In genomic region chr1:230215049-230215448, GRCh38 we compare ENCODE assay signal across 8 cellular contexts.
A peak's percentile ranks its signal among the peaks of the same experiment; 100 is the strongest.
DNase-seq lines count a peak whose midpoint lies in the region; ATAC-seq and TF ChIP-seq lines count a peak whose summit lies in the region.

No MANE protein-coding gene starts in this region.

- intact Hi-C loops in lower lobe of right lung (cut with DNase I) = no loop called here

- TF ChIP-seq CTCF in 22Rv1 (IDR thresholded peaks at IDR 0.05) (peak; percentile 25; the same call in 1 of the 2 replicates), Loucy (conservative IDR thresholded peaks at IDR 0.05; ENCODE audit: low read length) (peak; percentile 32; the same call in 1 of the 2 replicates), lower lobe of right lung (IDR thresholded peaks at IDR 0.05) (peak; percentile 57)

- H3K27me3 ChIP-seq in Loucy (ENCODE audit: insufficient read depth, low read length, poor library complexity, severe bottlenecking) (no peaks in the 10 kb centered on the region), lower lobe of right lung (ENCODE audit: low read depth) (no peaks in the 10 kb centered on the region)

- H3K4me1 Mint-ChIP-seq in activated CD4-positive, alpha-beta T cell treated with anti-CD3 and anti-CD28 coated beads, Interleukin-2, amount 10 ng/mL, durations not matched to agents 7 days and 5 days = peaks cover 38% of the 10 kb centered on the region
- H3K4me1 Mint-ChIP-seq in immature natural killer cell = peaks cover 38 to 66% of the 10 kb centered on the region in 2 donors

- POLR2A ChIA-PET in activated CD4-positive, alpha-beta T cell treated with anti-CD3 and anti-CD28 coated beads, Interleukin-2, amount 10 ng/mL, durations not matched to agents 7 days and 5 days (lab: Charles Lee) = interaction anchor here (0.5 kb wide), 1 partner anchor 53 kb away, joined by 3 read pairs; no protein-coding TSS in a partner anchor

- peaks cover 87% of the 10 kb centered on the region for H3K36me3 ChIP-seq in Loucy (ENCODE audit: insufficient read depth, low read length)
- no peaks in the 10 kb centered on the region for H3K36me3 ChIP-seq in lower lobe of right lung

- H3K9me3 ChIP-seq in Loucy (ENCODE audit: insufficient read depth, low read depth, low read length) (no peaks in the 10 kb centered on the region), lower lobe of right lung (no peaks in the 10 kb centered on the region)

- H3K4me1 ChIP-seq in Loucy (ENCODE audit: insufficient read depth, low read length, poor library complexity, severe bottlenecking) = peaks cover 56% of the 10 kb centered on the region
- peaks cover 48% of the 10 kb centered on the region for H3K4me1 ChIP-seq in lower lobe of right lung

- H3K9me3 Mint-ChIP-seq in activated CD4-positive, alpha-beta T cell treated with anti-CD3 and anti-CD28 coated beads, Interleukin-2, amount 10 ng/mL, durations not matched to agents 7 days and 5 days = no peaks in the 10 kb centered on the region
- no peaks in the 10 kb centered on the region for H3K9me3 Mint-ChIP-seq in immature natural killer cell

- DNase-seq in lower lobe of right lung (no peak), immature natural killer cell (no peak)
- DNase-seq in activated CD4-positive, alpha-beta T cell treated with anti-CD3 and anti-CD28 coated beads for 48 hours = no peak
- DNase-seq in activated CD4-positive, alpha-beta T cell treated with anti-CD3 and anti-CD28 coated beads, Interleukin-2, amount 10 ng/mL, durations not matched to agents 7 days and 5 days = no peak

- no peak overlapping the region for H3K4me3 Mint-ChIP-seq in activated CD4-positive, alpha-beta T cell treated with anti-CD3 and anti-CD28 coated beads, Interleukin-2, amount 10 ng/mL, durations not matched to agents 7 days and 5 days
- H3K4me3 Mint-ChIP-seq in immature natural killer cell = no peak overlapping the region

- peaks cover 12% of the 10 kb centered on the region for H4K20me1 ChIP-seq in Loucy (ENCODE audit: insufficient read depth, low read length, poor library complexity, severe bottlenecking)

- H3K9me2 ChIP-seq in Loucy (replicated peaks; ENCODE audit: low read depth, low read length) = no peaks in the 10 kb centered on the region

- H3K79me2 ChIP-seq in Loucy (ENCODE audit: insufficient read depth, low read length) = peaks cover 100% of the 10 kb centered on the region

- no peak overlapping the region for H3K27ac Mint-ChIP-seq in activated CD4-positive, alpha-beta T cell treated with anti-CD3 and anti-CD28 coated beads, Interleukin-2, amount 10 ng/mL, durations not matched to agents 7 days and 5 days
- H3K27ac Mint-ChIP-seq in immature natural killer cell = peak overlapping the region in 2 of 6 donors; percentile 27 to 60

- H3K36me3 Mint-ChIP-seq in activated CD4-positive, alpha-beta T cell treated with anti-CD3 and anti-CD28 coated beads, Interleukin-2, amount 10 ng/mL, durations not matched to agents 7 days and 5 days (ENCODE audit: low read depth) = peaks cover 9% of the 10 kb centered on the region
- peaks cover 0 to 10% (median 0%) of the 10 kb centered on the region in 3 donors for H3K36me3 Mint-ChIP-seq in immature natural killer cell

- H3K4me2 ChIP-seq in Loucy (ENCODE audit: low read depth, low read length, poor library complexity, severe bottlenecking) = peak overlapping the region; percentile 4

- CTCF ChIA-PET in activated CD4-positive, alpha-beta T cell treated with anti-CD3 and anti-CD28 coated beads, Interleukin-2, amount 10 ng/mL, durations not matched to agents 7 days and 5 days (lab: Charles Lee) = interaction anchor here (0.9 to 3.6 kb wide), 2 partner anchors 10 to 30 kb away, joined by 3 to 14 read pairs; no protein-coding TSS in a partner anchor

- no peaks in the 10 kb centered on the region for H3F3A ChIP-seq in Loucy (ENCODE audit: low read depth)

- no peak overlapping the region for H3K27ac ChIP-seq in 22Rv1
- peak overlapping the region; percentile 49 for H3K27ac ChIP-seq in cingulate gyrus (ENCODE audit: low read depth, low read length)
- peak overlapping the region; percentile 51 for H3K27ac ChIP-seq in lower lobe of right lung

- H3K4me3 ChIP-seq in Loucy (ENCODE audit: low read length, poor library complexity, severe bottlenecking) (no peak overlapping the region), lower lobe of right lung (no peak overlapping the region)

- peak overlapping the region; percentile 22 for H3K9ac ChIP-seq in Loucy (ENCODE audit: low read depth, low read length, poor library complexity, severe bottlenecking)

- no peaks in the 10 kb centered on the region for H3K27me3 Mint-ChIP-seq in activated CD4-positive, alpha-beta T cell treated with anti-CD3 and anti-CD28 coated beads, Interleukin-2, amount 10 ng/mL, durations not matched to agents 7 days and 5 days
- H3K27me3 Mint-ChIP-seq in immature natural killer cell (ENCODE audit: low read depth in 3 of 3) = peaks cover 0 to 3% (median 3%) of the 10 kb centered on the region in 3 donors

- no peak overlapping the region for H2AFZ ChIP-seq in Loucy (ENCODE audit: low read length)

- ATAC-seq in lower lobe of right lung (peak; percentile 80 to 88), GM19023 (IDR thresholded peaks at IDR 0.05; ENCODE audit: unreplicated experiment) (no peak)
